Comparison of ENCODE assay signal across 29 cellular contexts in the genomic region with DNA sequence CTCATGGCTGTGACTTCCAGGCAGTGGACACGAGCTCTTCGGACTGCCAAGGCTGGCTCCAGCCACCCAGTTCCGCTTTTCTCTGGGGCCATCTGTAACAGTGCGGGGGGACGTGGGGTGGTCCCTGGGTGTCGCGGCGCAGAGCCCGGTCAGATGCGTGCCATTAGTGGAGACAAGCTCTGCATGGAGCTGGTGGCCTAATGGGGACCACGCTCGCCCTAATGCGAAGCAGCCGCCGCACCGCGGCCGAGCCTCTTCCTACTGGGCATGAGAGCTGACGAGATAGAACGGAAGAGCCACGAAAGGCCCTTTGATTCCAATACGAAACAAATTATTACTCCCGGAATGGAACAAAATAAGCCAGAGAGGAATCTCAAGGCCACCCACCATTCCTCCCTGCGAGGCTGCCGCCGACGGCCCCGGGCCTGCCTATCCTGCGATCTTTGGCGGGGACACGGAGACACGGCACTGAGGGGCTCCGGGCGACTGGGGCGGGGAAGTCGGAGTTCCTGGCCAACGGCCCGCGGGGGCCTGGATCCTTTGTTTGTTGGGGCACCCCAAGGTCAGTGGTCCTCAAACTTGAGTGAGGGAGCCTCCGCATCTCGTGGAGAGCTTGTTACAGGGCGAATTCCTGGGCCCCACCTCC. TPM values are rescaled to one million over a fixed set of nuclear protein-coding genes. Genes with fewer than 3 reads are reported as not detected.
"Had no signal": no experiment of that assay in that cellular context is flagged by ENCODE, and none has a peak within 500 bp of the region (broad histone marks: within the 10 kb centered on the region; RNA-seq: fewer than 3 reads in every experiment).

No MANE protein-coding gene starts in this region.

- DNase-seq: heart right ventricle; left ventricle myocardium inferior; lower lobe of right lung; mesendoderm; naive B cell; nucleus accumbens; pancreas; retina; right cardiac atrium; stimulated activated CD4-positive, alpha-beta T cell treated with anti-CD3 and anti-CD28 coated beads, Interleukin-12 subunit alpha, Interleukin-12 subunit beta, amount 100 ng/mL, for 4 hours; stimulated activated CD4-positive, alpha-beta T cell treated with anti-CD3 and anti-CD28 coated beads, Interleukin-15, amount 100 ng/mL, for 24 hours; stimulated activated CD4-positive, alpha-beta T cell treated with anti-CD3 and anti-CD28 coated beads, Interleukin-2, amount 100 ng/mL, for 24 hours; stimulated activated CD4-positive, alpha-beta T cell treated with anti-CD3 and anti-CD28 coated beads, Interleukin-4, amount 100 ng/mL, for 1 hour; stimulated activated naive CD4-positive, alpha-beta T cell treated with Interleukin-2 at 50 U/mL for 16 hours; stimulated activated naive CD8-positive, alpha-beta T cell treated with anti-CD3 and anti-CD28 coated beads, Interleukin-15, amount 100 ng/mL, for 72 hours; substantia nigra had no signal

- H3K9me3 ChIP-seq: heart right ventricle, left ventricle myocardium inferior, lower lobe of right lung, pancreas, prostate gland, tibial nerve, vagina had no signal

- H3K27ac Mint-ChIP-seq: mesothelial cell of epicardium, nephron, type B pancreatic cell had no signal

- H3K9me3 Mint-ChIP-seq: mesothelial cell of epicardium; nephron; neural crest cell; stimulated activated naive CD8-positive, alpha-beta T cell treated with anti-CD3 and anti-CD28 coated beads, Interleukin-15, amount 100 ng/mL, for 72 hours; type B pancreatic cell had no signal

- H3K36me3 Mint-ChIP-seq: mesothelial cell of epicardium, naive B cell, type B pancreatic cell had no signal

- H3K36me3 ChIP-seq: heart right ventricle, left ventricle myocardium inferior, lower lobe of right lung, pancreas, prostate gland, tibial nerve, vagina had no signal

- H3K4me1 Mint-ChIP-seq: mesothelial cell of epicardium; naive B cell; nephron; neural crest cell; stimulated activated naive CD8-positive, alpha-beta T cell treated with anti-CD3 and anti-CD28 coated beads, Interleukin-15, amount 100 ng/mL, for 72 hours had no signal

- H2AFZ ChIP-seq: hepatocyte had no signal

- H3K27me3 ChIP-seq: pancreas, tibial nerve, vagina had no signal

- H3K4me1 ChIP-seq: heart right ventricle, left ventricle myocardium inferior, lower lobe of right lung, pancreas, prostate gland, tibial nerve, vagina had no signal

- H3K27ac ChIP-seq: heart right ventricle, hepatocyte, left ventricle myocardium inferior, lower lobe of right lung, pancreas, prostate gland, tibial nerve, vagina had no signal

- FAIRE-seq: pancreas had no signal

- H3K79me2 ChIP-seq: hepatocyte had no signal

- ATAC-seq: heart right ventricle; lower lobe of right lung; pancreas; sciatic nerve; stimulated activated naive CD8-positive, alpha-beta T cell treated with anti-CD3 and anti-CD28 coated beads, Interleukin-15, amount 100 ng/mL, for 72 hours had no signal

- H3K4me3 ChIP-seq: heart right ventricle, hepatocyte, left ventricle myocardium inferior, lower lobe of right lung, pancreas, prostate gland, skin epidermis, tibial nerve, vagina had no signal

- H3K4me3 Mint-ChIP-seq: mesothelial cell of epicardium; naive B cell; nephron; neural crest cell; stimulated activated naive CD8-positive, alpha-beta T cell treated with anti-CD3 and anti-CD28 coated beads, Interleukin-15, amount 100 ng/mL, for 72 hours; type B pancreatic cell had no signal

- H3K4me2 ChIP-seq: hepatocyte had no signal

RNA-seq across cellular contexts. Expression of gene FOXL2, which starts 18.1 kb away (rescaled TPM):
- total RNA-seq: hepatocyte, left ventricle myocardium inferior, lower lobe of right lung, mesothelial cell of epicardium, mononuclear cell, right cardiac atrium, temporal lobe, tibial nerve, urinary bladder had no signal
- polyA plus RNA-seq: heart right ventricle, hepatocyte, right cardiac atrium, urinary bladder had no signal

RNA-seq across cellular contexts. Expression of gene FOXL2NB, which starts 18.2 kb away (rescaled TPM):
- total RNA-seq: hepatocyte, left ventricle myocardium inferior, lower lobe of right lung, mesothelial cell of epicardium, neural crest cell, right cardiac atrium, sciatic nerve, tibial nerve, urinary bladder had no signal
- polyA plus RNA-seq: hepatocyte, pancreas, right cardiac atrium, urinary bladder had no signal
